In genomic region chr5:16505140-16505891, GRCh38 we compare ENCODE assay signal across 17 cellular contexts. TPM values are rescaled to one million over a fixed set of nuclear protein-coding genes. Genes with fewer than 3 reads are reported as not detected.
DNase-seq lines count a peak whose midpoint lies in the region; ATAC-seq, FAIRE-seq and TF ChIP-seq lines count a peak whose summit lies in the region.
"Had no signal": no experiment of that assay in that cellular context is flagged by ENCODE, and none has a peak within 500 bp of the region (broad histone marks: within the 10 kb centered on the region; RNA-seq: fewer than 3 reads in every experiment).

No MANE protein-coding gene starts in this region.

- H3K27ac ChIP-seq in angular gyrus (ENCODE audit: low read depth, low read length): peak overlapping the region; percentile 9
- H3K27ac ChIP-seq in left ventricle myocardium inferior (replicated peaks): peak overlapping the region; percentile 85
- peak overlapping the region; percentile 90 to 99 (median 96) for H3K27ac ChIP-seq in gastrocnemius medialis
- H3K27ac ChIP-seq: BLaER1 treated with 17β-estradiol and CSF1 and Interleukin-3, amounts not matched to agents 10 nM and 100 nM had no signal

- no peak for TF ChIP-seq CTCF in left ventricle myocardium inferior (IDR thresholded peaks at IDR 0.05; ENCODE audit: borderline replicate concordance)
- no peak for TF ChIP-seq CTCF in gastrocnemius medialis (IDR thresholded peaks at IDR 0.05 in 4 of 5, conservative IDR thresholded peaks at IDR 0.05 in 1 of 5)

- H3K4me3 ChIP-seq in left ventricle myocardium inferior (peak overlapping the region; percentile 65), gastrocnemius medialis (peak overlapping the region; percentile 51 to 83 (median 68))
- H3K4me3 ChIP-seq: BLaER1 treated with 17β-estradiol and CSF1 and Interleukin-3, amounts not matched to agents 10 nM and 100 nM; HAP-1 had no signal

- no peaks in the 10 kb centered on the region for H3K9me3 ChIP-seq in left ventricle myocardium inferior (replicated peaks)
- no peaks in the 10 kb centered on the region for H3K9me3 ChIP-seq in gastrocnemius medialis
- H3K9me3 ChIP-seq: HAP-1 had no signal

- ATAC-seq in gastrocnemius medialis (no peak), GM19467 (IDR thresholded peaks at IDR 0.05; ENCODE audit: unreplicated experiment) (no peak)

- H3K27me3 ChIP-seq in left ventricle myocardium inferior (ENCODE audit: low read depth) (no peaks in the 10 kb centered on the region), gastrocnemius medialis (no peaks in the 10 kb centered on the region)
- H3K27me3 ChIP-seq: BLaER1 treated with 17β-estradiol and CSF1 and Interleukin-3, amounts not matched to agents 10 nM and 100 nM had no signal

- no peak for FAIRE-seq in GM12891 (lab: Jason Lieb, UNC)
- FAIRE-seq: D721Med had no signal

- no peak for DNase-seq in GM12891 (ENCODE audit: insufficient read length, low spot score)
- no peak for DNase-seq in left ventricle myocardium inferior
- peak in 1 of 2 donors; percentile 47 for DNase-seq in gastrocnemius medialis
- no peak for DNase-seq in KBM-7
- DNase-seq in NCI-H510A treated with DMSO at 0.1 percent for 48 hours (lab: John Stamatoyannopoulos, UW): no peak
- DNase-seq: CD8-positive, alpha-beta memory T cell; DMS79; NCI-H1092 treated with DMSO at 0.1 percent for 48 hours; NCI-H146; NCI-H2081; NCI-H748 treated with DMSO at 0.1 percent for 48 hours; NK-92 treated with Interleukin-12 subunit alpha and Interleukin-12 subunit beta, amount 100 ng/mL, for 24 hours had no signal

- no peak for TF ChIP-seq POLR2A in GM12891 (IDR thresholded peaks at IDR 0.05; ENCODE audit: low read depth, low read length)
- peak; percentile 30 to 34 for TF ChIP-seq POLR2A in gastrocnemius medialis (IDR thresholded peaks at IDR 0.05)

- H3K4me1 ChIP-seq in left ventricle myocardium inferior: peaks cover 59% of the 10 kb centered on the region
- peaks cover 38 to 48% of the 10 kb centered on the region in 2 donors for H3K4me1 ChIP-seq in gastrocnemius medialis
- H3K4me1 ChIP-seq: BLaER1 treated with 17β-estradiol and CSF1 and Interleukin-3, amounts not matched to agents 10 nM and 100 nM; HAP-1 had no signal

- in situ Hi-C loops in gastrocnemius medialis (cut with MboI; ENCODE audit: low sequenced_read_pairs in 4 of 4) (loop anchor here in 1 of 4 donors (5.0 kb wide), 1 partner anchor 37 kb away; no protein-coding TSS in a partner anchor), KBM-7 (cut with MboI; ENCODE audit: low pct_unique_long_range_greater_than_20kb, low sequenced_read_pairs) (no loop called here)

- intact Hi-C loops in left ventricle myocardium inferior (cut with micrococcal nuclease): no loop called here
- intact Hi-C loops in gastrocnemius medialis (cut with DNase I; ENCODE audit: low total_unique reads): no loop called here

- H3K36me3 ChIP-seq in left ventricle myocardium inferior (no peaks in the 10 kb centered on the region), gastrocnemius medialis (peaks cover 0 to 8% of the 10 kb centered on the region in 2 donors)
- H3K36me3 ChIP-seq: HAP-1 had no signal

TF ChIP-seq in GM12891, 5 proteins besides CTCF, POLR2A, EP300 and RAD21:
- TF ChIP-seq POLR2AphosphoS5 (IDR thresholded peaks at IDR 0.05; ENCODE audit: low read depth, low read length): no peak
- TF ChIP-seq SPI1 (IDR thresholded peaks at IDR 0.05; ENCODE audit: low read depth, low read length): peak; percentile 63

RNA-seq across cellular contexts. Expression of gene ZNF622, which starts 39.7 kb away (rescaled TPM):
- 32.7 TPM for polyA plus RNA-seq in GM12891 (2012; ENCODE audit: low read depth, missing spikeins)
- total RNA-seq in left ventricle myocardium inferior: 56.1 TPM
- total RNA-seq in gastrocnemius medialis: 100 to 1,000 TPM in 2 of 4 donors, 10 to 100 TPM in 2; 44.8 to 150 (median 75.1) TPM

Comparison
In these comparisons a context has a peak if more than half of its experiments do, and no peak if none do; other contexts are left out.
1. H3K27ac ChIP-seq: peak in every context shown above with its lines; median percentile 96 in gastrocnemius medialis; 85 in left ventricle myocardium inferior; 9 in angular gyrus.